ENCODE assay signal across 1 cellular context in the genomic region with DNA sequence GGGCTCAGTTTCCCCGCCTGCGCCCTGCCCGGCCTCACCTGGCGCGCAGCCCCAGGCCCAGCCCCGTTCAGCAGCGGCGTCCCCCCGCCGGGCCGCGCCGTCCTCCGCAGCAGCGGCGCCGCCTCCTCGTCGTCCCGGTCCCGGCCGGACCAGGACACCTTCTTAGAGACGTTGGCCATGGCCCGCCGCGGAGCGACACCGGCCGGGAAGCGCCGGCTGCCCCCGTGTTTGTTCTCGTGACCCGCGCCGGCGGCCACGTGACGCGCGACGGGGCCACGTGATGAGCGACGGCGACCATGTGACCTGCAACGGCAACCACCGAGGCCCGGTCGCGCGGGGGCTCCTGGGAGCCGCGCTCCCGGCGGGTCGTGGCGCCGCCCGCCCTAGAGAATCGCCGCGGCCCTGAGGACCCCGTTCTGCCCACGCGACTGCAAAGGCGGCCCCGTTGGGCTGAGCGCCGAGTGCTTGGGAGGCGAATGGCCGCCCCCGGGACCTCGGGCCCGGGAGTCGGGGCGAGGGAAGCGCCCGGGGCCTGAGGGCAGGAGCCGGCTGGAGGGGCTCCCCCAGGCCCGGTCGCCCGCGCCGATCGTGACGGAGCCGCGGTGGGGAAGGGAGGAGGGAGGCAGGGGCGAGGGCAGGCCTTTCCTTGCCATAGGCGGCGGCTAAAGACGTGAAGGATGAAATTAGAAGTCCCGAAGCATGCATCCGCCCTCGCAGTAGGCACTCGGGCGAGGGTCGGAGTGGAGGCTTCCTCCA.
TF ChIP-seq lines count a peak whose summit lies in the region.

CLCN7 (minus strand) TSS at position 233 of the 756 bp plus-strand sequence; CDS start at position 179, 54 bp downstream.

TF ChIP-seq in HepG2, 621 proteins besides CTCF, POLR2A, EP300 and RAD21 (continued from another document and continues in another):
- TF ChIP-seq AKNA (CRISPR knock-in tag; IDR thresholded peaks at IDR 0.05; ENCODE audit: borderline replicate concordance), result no peak
- peak; percentile 93 for TF ChIP-seq MXD1 (CRISPR knock-in tag; IDR thresholded peaks at IDR 0.05)
- TF ChIP-seq ZNF709 (CRISPR knock-in tag; IDR thresholded peaks at IDR 0.05), result peak; percentile 94
- no peak; the same call in 1 of the 2 replicates for TF ChIP-seq ZNF333 (CRISPR knock-in tag; IDR thresholded peaks at IDR 0.05; ENCODE audit: borderline replicate concordance)
- peak; percentile 51; the same call in 1 of the 2 replicates for TF ChIP-seq MYPOP (CRISPR knock-in tag; IDR thresholded peaks at IDR 0.05)
- TF ChIP-seq ZBTB39 (CRISPR knock-in tag; IDR thresholded peaks at IDR 0.05), result no peak
- TF ChIP-seq, protein P1, sequence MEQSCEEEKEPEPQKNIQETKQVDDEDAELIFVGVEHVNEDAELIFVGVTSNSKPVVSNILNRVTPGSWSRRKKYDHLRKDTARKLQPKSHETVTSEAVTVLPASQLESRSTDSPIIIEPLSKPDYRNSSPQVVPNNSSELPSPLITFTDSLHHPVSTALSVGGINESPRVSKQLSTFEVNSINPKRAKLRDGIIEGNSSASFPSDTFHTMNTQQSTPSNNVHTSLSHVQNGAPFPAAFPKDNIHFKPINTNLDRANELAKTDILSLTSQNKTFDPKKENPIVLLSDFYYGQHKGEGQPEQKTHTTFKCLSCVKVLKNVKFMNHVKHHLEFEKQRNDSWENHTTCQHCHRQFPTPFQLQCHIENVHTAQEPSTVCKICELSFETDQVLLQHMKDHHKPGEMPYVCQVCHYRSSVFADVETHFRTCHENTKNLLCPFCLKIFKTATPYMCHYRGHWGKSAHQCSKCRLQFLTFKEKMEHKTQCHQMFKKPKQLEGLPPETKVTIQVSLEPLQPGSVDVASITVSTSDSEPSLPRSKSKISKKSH (CRISPR knock-in tag; IDR thresholded peaks at IDR 0.05; ENCODE audit: borderline replicate concordance), result no peak; the same call in 1 of the 2 replicates
- TF ChIP-seq GATAD1 (CRISPR knock-in tag; IDR thresholded peaks at IDR 0.05), result peak; percentile 98
- 0 out of 2 replicates have a peak, but pooled peaks have one; percentile 32 for TF ChIP-seq ZNF354B (CRISPR knock-in tag; IDR thresholded peaks at IDR 0.05)
- TF ChIP-seq HDAC6 (IDR thresholded peaks at IDR 0.05; ENCODE audit: low read depth, low read length), result no peak
- peak; percentile 93 for TF ChIP-seq IKZF4 (CRISPR knock-in tag; IDR thresholded peaks at IDR 0.05; ENCODE audit: borderline replicate concordance, low read depth, not compliant biosample characterization)
- peak; percentile 88 for TF ChIP-seq ZSCAN31 (CRISPR knock-in tag; IDR thresholded peaks at IDR 0.05; ENCODE audit: low read depth)
- TF ChIP-seq RBFOX2 (IDR thresholded peaks at IDR 0.05; ENCODE audit: low read depth, low read length), result peak; percentile 97
- TF ChIP-seq ZNF138 (CRISPR knock-in tag; IDR thresholded peaks at IDR 0.05; ENCODE audit: low read depth), result peak; percentile 73
- TF ChIP-seq ESRRA (CRISPR knock-in tag; IDR thresholded peaks at IDR 0.05; ENCODE audit: low read depth), result peak; percentile 75; the same call in 1 of the 2 replicates
- peak; percentile 89 for TF ChIP-seq ETS1 (CRISPR knock-in tag; IDR thresholded peaks at IDR 0.05)
- TF ChIP-seq CREB3 (CRISPR knock-in tag; IDR thresholded peaks at IDR 0.05), result peak; percentile 97
- no peak for TF ChIP-seq KDM1A (CRISPR knock-in tag; IDR thresholded peaks at IDR 0.05)
- peak; percentile 55; the same call in 1 of the 2 replicates for TF ChIP-seq SIX4 (CRISPR knock-in tag; IDR thresholded peaks at IDR 0.05)
- TF ChIP-seq ZNF276 (CRISPR knock-in tag; IDR thresholded peaks at IDR 0.05; ENCODE audit: low read depth), result peak; percentile 69; the same call in 1 of the 2 replicates
- TF ChIP-seq CHD2 (IDR thresholded peaks at IDR 0.05; ENCODE audit: low read depth, low read length), result no peak
- TF ChIP-seq SMAD3 (CRISPR knock-in tag; IDR thresholded peaks at IDR 0.05), result peak; percentile 77; the same call in 1 of the 2 replicates
- no peak for TF ChIP-seq GZF1 (CRISPR knock-in tag; IDR thresholded peaks at IDR 0.05)
- no peak for TF ChIP-seq ZNF460 (CRISPR knock-in tag; IDR thresholded peaks at IDR 0.05; ENCODE audit: borderline replicate concordance)
- TF ChIP-seq, protein P2, sequence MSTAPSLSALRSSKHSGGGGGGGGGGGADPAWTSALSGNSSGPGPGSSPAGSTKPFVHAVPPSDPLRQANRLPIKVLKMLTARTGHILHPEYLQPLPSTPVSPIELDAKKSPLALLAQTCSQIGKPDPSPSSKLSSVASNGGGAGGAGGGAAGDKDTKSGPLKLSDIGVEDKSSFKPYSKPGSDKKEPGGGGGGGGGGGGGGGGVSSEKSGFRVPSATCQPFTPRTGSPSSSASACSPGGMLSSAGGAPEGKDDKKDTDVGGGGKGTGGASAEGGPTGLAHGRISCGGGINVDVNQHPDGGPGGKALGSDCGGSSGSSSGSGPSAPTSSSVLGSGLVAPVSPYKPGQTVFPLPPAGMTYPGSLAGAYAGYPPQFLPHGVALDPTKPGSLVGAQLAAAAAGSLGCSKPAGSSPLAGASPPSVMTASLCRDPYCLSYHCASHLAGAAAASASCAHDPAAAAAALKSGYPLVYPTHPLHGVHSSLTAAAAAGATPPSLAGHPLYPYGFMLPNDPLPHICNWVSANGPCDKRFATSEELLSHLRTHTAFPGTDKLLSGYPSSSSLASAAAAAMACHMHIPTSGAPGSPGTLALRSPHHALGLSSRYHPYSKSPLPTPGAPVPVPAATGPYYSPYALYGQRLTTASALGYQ (CRISPR knock-in tag; IDR thresholded peaks at IDR 0.05), result no peak; the same call in 1 of the 2 replicates
- TF ChIP-seq CREB1 (IDR thresholded peaks at IDR 0.05), result peak; percentile 74; the same call in 1 of the 2 replicates
- TF ChIP-seq CREB1 (CRISPR knock-in tag; IDR thresholded peaks at IDR 0.05), result no peak
- no peak for TF ChIP-seq PTBP1 (IDR thresholded peaks at IDR 0.05; ENCODE audit: low read depth, low read length, poor library complexity, severe bottlenecking)
- TF ChIP-seq PHF8 (CRISPR knock-in tag; IDR thresholded peaks at IDR 0.05), result peak; percentile 96
- no peak for TF ChIP-seq PCBP1 (IDR thresholded peaks at IDR 0.05; ENCODE audit: borderline replicate concordance, low read depth, low read length)
- TF ChIP-seq, protein P3, sequence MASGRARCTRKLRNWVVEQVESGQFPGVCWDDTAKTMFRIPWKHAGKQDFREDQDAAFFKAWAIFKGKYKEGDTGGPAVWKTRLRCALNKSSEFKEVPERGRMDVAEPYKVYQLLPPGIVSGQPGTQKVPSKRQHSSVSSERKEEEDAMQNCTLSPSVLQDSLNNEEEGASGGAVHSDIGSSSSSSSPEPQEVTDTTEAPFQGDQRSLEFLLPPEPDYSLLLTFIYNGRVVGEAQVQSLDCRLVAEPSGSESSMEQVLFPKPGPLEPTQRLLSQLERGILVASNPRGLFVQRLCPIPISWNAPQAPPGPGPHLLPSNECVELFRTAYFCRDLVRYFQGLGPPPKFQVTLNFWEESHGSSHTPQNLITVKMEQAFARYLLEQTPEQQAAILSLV (CRISPR knock-in tag; IDR thresholded peaks at IDR 0.05; ENCODE audit: borderline replicate concordance), result peak; percentile 86
- TF ChIP-seq YY1 (IDR thresholded peaks at IDR 0.05; ENCODE audit: insufficient read depth, insufficient replicate concordance, low read depth, low read length), result peak; percentile 62
- no peak; the same call in 1 of the 2 replicates for TF ChIP-seq CSRNP2 (CRISPR knock-in tag; conservative IDR thresholded peaks at IDR 0.05; ENCODE audit: low read depth)
